ENCODE assay signal across 22 cellular contexts in genomic region chr15:74411686-74412085, GRCh38. TPM values are rescaled to one million over a fixed set of nuclear protein-coding genes. Genes with fewer than 3 reads are reported as not detected.
DNase-seq lines count a peak whose midpoint lies in the region; ATAC-seq, FAIRE-seq and TF ChIP-seq lines count a peak whose summit lies in the region.
"Had no signal": no experiment of that assay in that cellular context is flagged by ENCODE, and none has a peak within 500 bp of the region (broad histone marks: within the 10 kb centered on the region; RNA-seq: fewer than 3 reads in every experiment).

No MANE protein-coding gene starts in this region.

- H3K79me2 ChIP-seq in GM12878 (ENCODE audit: control insufficient read depth, insufficient read depth, low read length) = peaks cover 21% of the 10 kb centered on the region

- H3K27me3 ChIP-seq in GM12878 (replicated peaks in 1 of 2; ENCODE audit: control insufficient read depth in 2 of 2, insufficient read depth in 2 of 2, low read length in 1 of 2) = no peaks in the 10 kb centered on the region
- H3K27me3 ChIP-seq: BE2C had no signal

- peaks cover 48 to 64% of the 10 kb centered on the region in 2 experiments for H3K36me3 ChIP-seq in GM12878 (ENCODE audit: control insufficient read depth in 2 of 2, insufficient read depth in 2 of 2, low read length in 1 of 2)
- H3K36me3 ChIP-seq: BE2C, HAP-1 had no signal

- H3K4me3 Mint-ChIP-seq in activated CD4-positive, alpha-beta T cell treated with anti-CD3 and anti-CD28 coated beads, Interleukin-2, amount 10 ng/mL, durations not matched to agents 24 days and 14 days = no peak overlapping the region
- H3K4me3 Mint-ChIP-seq in IgD-negative memory B cell = peak overlapping the region in 1 of 4 donors; percentile 60
- peak overlapping the region; percentile 57 to 64 for H3K4me3 Mint-ChIP-seq in stimulated activated naive B cell treated with anti-CD40 and anti-IgM and Interleukin-4, amounts not matched to agents 10 μg/mL and 1 μg/mL and 100 μg/mL, for 72 hours
- H3K4me3 Mint-ChIP-seq: CD4-positive, alpha-beta T cell had no signal

- 0 out of 2 replicates have a peak, but pooled peaks cover 7% of the 10 kb centered on the region for H4K20me1 ChIP-seq in GM12878 (ENCODE audit: control insufficient read depth, insufficient read depth)

- intact Hi-C loops in activated CD4-positive, alpha-beta T cell treated with anti-CD3 and anti-CD28 coated beads, Interleukin-2, amount 10 ng/mL, durations not matched to agents 24 days and 14 days (cut with micrococcal nuclease) = no loop called here
- intact Hi-C loops in GM12878 (cut with micrococcal nuclease; ENCODE audit: unreplicated experiment) = no loop called here

- H3K4me3 ChIP-seq in GM12878 = no peak overlapping the region
- H3K4me3 ChIP-seq: HAP-1 had no signal

- no peak for DNase-seq in activated CD4-positive, alpha-beta T cell treated with anti-CD3 and anti-CD28 coated beads, Interleukin-2, amount 10 ng/mL, durations not matched to agents 24 days and 14 days
- DNase-seq in activated CD4-positive, alpha-beta T cell treated with anti-CD3 and anti-CD28 coated beads, Interleukin-2, amount 50 U/mL, for 48 hours = no peak
- DNase-seq in GM12878 (ENCODE audit: low read depth, low spot score) (no peak), T-helper 1 cell (no peak)
- DNase-seq in stimulated activated naive B cell treated with anti-CD40 and anti-IgM and Interleukin-4, amounts not matched to agents 10 μg/mL and 1 μg/mL and 100 μg/mL, for 72 hours = no peak
- no peak for DNase-seq in activated CD8-positive, alpha-beta memory T cell treated with anti-CD3 and anti-CD28 coated beads, Interleukin-2, amount 50 U/mL, for 48 hours
- DNase-seq: BE2C; CD4-positive, alpha-beta T cell; KBM-7; NCI-H1436 treated with DMSO at 0.1 percent for 48 hours; NCI-H2029 treated with DMSO at 0.1 percent for 48 hours; NCI-H2171 treated with DMSO at 0.1 percent for 48 hours; NCI-H446 treated with DMSO at 0.1 percent for 48 hours; NCI-H774; Right ventricle myocardium superior had no signal

- RAD21 ChIA-PET in GM12878 (lab: Charles Lee; ENCODE audit: unreplicated experiment) = no interaction called here

- SMC1A ChIA-PET in GM12878 (lab: Charles Lee; ENCODE audit: uncharacterized antibody, unreplicated experiment) = interaction anchor here (0.9 to 1.4 kb wide), 3 partner anchors 18 to 29 kb away, joined by 3 to 4 read pairs (median 4); no protein-coding TSS in a partner anchor

- H3K27me3 Mint-ChIP-seq in activated CD4-positive, alpha-beta T cell treated with anti-CD3 and anti-CD28 coated beads, Interleukin-2, amount 10 ng/mL, durations not matched to agents 24 days and 14 days = no peaks in the 10 kb centered on the region
- H3K27me3 Mint-ChIP-seq in IgD-negative memory B cell = no peaks in the 10 kb centered on the region
- no peaks in the 10 kb centered on the region for H3K27me3 Mint-ChIP-seq in stimulated activated naive B cell treated with anti-CD40 and anti-IgM and Interleukin-4, amounts not matched to agents 10 μg/mL and 1 μg/mL and 100 μg/mL, for 72 hours
- H3K27me3 Mint-ChIP-seq: CD4-positive, alpha-beta T cell had no signal

- peaks cover 64% of the 10 kb centered on the region for H3K36me3 Mint-ChIP-seq in activated CD4-positive, alpha-beta T cell treated with anti-CD3 and anti-CD28 coated beads, Interleukin-2, amount 10 ng/mL, durations not matched to agents 24 days and 14 days (ENCODE audit: low read depth)
- peaks cover 9% of the 10 kb centered on the region for H3K36me3 Mint-ChIP-seq in IgD-negative memory B cell
- peaks cover 77 to 90% of the 10 kb centered on the region in 2 donors for H3K36me3 Mint-ChIP-seq in stimulated activated naive B cell treated with anti-CD40 and anti-IgM and Interleukin-4, amounts not matched to agents 10 μg/mL and 1 μg/mL and 100 μg/mL, for 72 hours

- POLR2A ChIA-PET in GM12878 (lab: Charles Lee) = interaction anchor here (1.6 to 15.4 kb wide), 2 partner anchors 15 to 16 kb away, joined by 4 to 325 read pairs; partner anchors contain the start of gene SEMA7A

- H3K4me2 ChIP-seq in GM12878 (ENCODE audit: control insufficient read depth, insufficient read depth) = no peak overlapping the region

- H3K9me3 ChIP-seq in GM12878 (replicated peaks; ENCODE audit: control insufficient read depth, insufficient read depth, low read length) = no peaks in the 10 kb centered on the region
- H3K9me3 ChIP-seq: BE2C, HAP-1 had no signal

- H3K4me1 Mint-ChIP-seq in activated CD4-positive, alpha-beta T cell treated with anti-CD3 and anti-CD28 coated beads, Interleukin-2, amount 10 ng/mL, durations not matched to agents 24 days and 14 days = peaks cover 29% of the 10 kb centered on the region
- peaks cover 7 to 20% (median 17%) of the 10 kb centered on the region in 3 donors for H3K4me1 Mint-ChIP-seq in IgD-negative memory B cell
- peaks cover 77 to 98% of the 10 kb centered on the region in 2 donors for H3K4me1 Mint-ChIP-seq in stimulated activated naive B cell treated with anti-CD40 and anti-IgM and Interleukin-4, amounts not matched to agents 10 μg/mL and 1 μg/mL and 100 μg/mL, for 72 hours

- WGBS in GM12878 (ENCODE audit: insufficient coverage, insufficient replicate concordance, low lambda C conversion rate, missing lambda C conversion rate) = 69% methylated on average over 12 of the region's 12 CpGs

- ATAC-seq in GM12878 (no peak), HG03520 (IDR thresholded peaks at IDR 0.05; ENCODE audit: unreplicated experiment) (no peak)
- ATAC-seq in stimulated activated naive B cell treated with anti-CD40 and anti-IgM and Interleukin-4, amounts not matched to agents 10 μg/mL and 1 μg/mL and 100 μg/mL, for 72 hours (replicated peaks) = no peak
- ATAC-seq: Panc1 had no signal

- no peak for TF ChIP-seq EP300 in GM12878 (IDR thresholded peaks at IDR 0.05; ENCODE audit: borderline replicate concordance in 1 of 2, control insufficient read depth in 1 of 2, low read depth in 2 of 2, low read length in 2 of 2)

- no peak overlapping the region for H3K27ac ChIP-seq in GM12878 (ENCODE audit: control insufficient read depth, insufficient read depth)
- H3K27ac ChIP-seq: 22Rv1, HL-60 had no signal

- peaks cover 14% of the 10 kb centered on the region for H3K4me1 ChIP-seq in GM12878 (ENCODE audit: control insufficient read depth, insufficient read depth, low read length)
- H3K4me1 ChIP-seq: HAP-1 had no signal

- CTCF ChIA-PET in GM12878 (lab: Yijun Ruan, JAX) = interaction anchor here (0.6 kb wide), 1 partner anchor 26 kb away, joined by 3 read pairs; no protein-coding TSS in a partner anchor

- no peak overlapping the region for H2AFZ ChIP-seq in GM12878 (ENCODE audit: control insufficient read depth, low read depth, low read length)

- TF ChIP-seq RAD21 in GM12878 (IDR thresholded peaks at IDR 0.05; ENCODE audit: insufficient read depth, low read depth, low read length) = no peak

- no peak for FAIRE-seq in GM12878 (lab: Jason Lieb, UNC)
- FAIRE-seq: HTR-8/SVneo had no signal

- H3K9me3 Mint-ChIP-seq in activated CD4-positive, alpha-beta T cell treated with anti-CD3 and anti-CD28 coated beads, Interleukin-2, amount 10 ng/mL, durations not matched to agents 24 days and 14 days = no peaks in the 10 kb centered on the region
- H3K9me3 Mint-ChIP-seq in IgD-negative memory B cell = no peaks in the 10 kb centered on the region
- no peaks in the 10 kb centered on the region for H3K9me3 Mint-ChIP-seq in stimulated activated naive B cell treated with anti-CD40 and anti-IgM and Interleukin-4, amounts not matched to agents 10 μg/mL and 1 μg/mL and 100 μg/mL, for 72 hours
- H3K9me3 Mint-ChIP-seq: CD4-positive, alpha-beta T cell had no signal

- in situ Hi-C loops in GM12878 (cut with MboI) = no loop called here

- TF ChIP-seq CTCF in GM12878 (IDR thresholded peaks at IDR 0.05 in 2 of 3, conservative IDR thresholded peaks at IDR 0.05 in 1 of 3; ENCODE audit: control insufficient read depth in 2 of 3, extremely low read depth in 1 of 3, insufficient read depth in 1 of 3, low read depth in 3 of 3, low read length in 3 of 3) = no peak

- BruUV-seq in GM12878 (replicated peaks; lab: Mats Ljungman, UMichigan) = no TSS peak

- peak; percentile 57 for TF ChIP-seq POLR2A in GM12878 (IDR thresholded peaks at IDR 0.05; ENCODE audit: low read depth, low read length)

- no peak overlapping the region for H3K9ac ChIP-seq in GM12878 (ENCODE audit: control insufficient read depth, insufficient read depth, low read length)

- peak overlapping the region; percentile 20 for H3K27ac Mint-ChIP-seq in activated CD4-positive, alpha-beta T cell treated with anti-CD3 and anti-CD28 coated beads, Interleukin-2, amount 10 ng/mL, durations not matched to agents 24 days and 14 days
- H3K27ac Mint-ChIP-seq in IgD-negative memory B cell = peak overlapping the region; percentile 10 to 39 (median 13)
- H3K27ac Mint-ChIP-seq in stimulated activated naive B cell treated with anti-CD40 and anti-IgM and Interleukin-4, amounts not matched to agents 10 μg/mL and 1 μg/mL and 100 μg/mL, for 72 hours = peak overlapping the region; percentile 96
- H3K27ac Mint-ChIP-seq: CD4-positive, alpha-beta T cell had no signal

RNA-seq across cellular contexts. Expression of gene SEMA7A, which starts 22.1 kb away (rescaled TPM):
- total RNA-seq in activated CD4-positive, alpha-beta T cell treated with anti-CD3 and anti-CD28 coated beads, Interleukin-2, amount 10 ng/mL, durations not matched to agents 24 days and 14 days = 88.0 and 89.6 TPM in 2 replicates
- 5.0 TPM for polyA plus RNA-seq in IgD-negative memory B cell
- 137 and 160 TPM in 2 replicates for total RNA-seq in GM12878 (2013; cell fraction: nucleolus; rRNA removed)
- total RNA-seq in GM12878 (2014; rRNA removed) = 56.3 and 58.3 TPM in 2 replicates
- total RNA-seq in GM12878 (2014; rRNA removed; fragmentation: Illumina TruSeq; extraction: Trizol) = 48.7 and 52.9 TPM in 2 replicates
- 112 and 114 TPM in 2 replicates for total RNA-seq in GM12878 (2021)
- polyA plus RNA-seq in GM12878 (2011; ENCODE audit: low read depth) = 33.6 TPM
- 37.6 and 65.2 TPM in 2 replicates for polyA plus RNA-seq in GM12878 (2011; rRNA removed)
- 115 and 126 TPM in 2 replicates for polyA plus RNA-seq in GM12878 (2011; cell fraction: cytosol; rRNA removed)
- polyA plus RNA-seq in GM12878 (2011; cell fraction: nucleus; rRNA removed) = 208 and 229 TPM in 2 replicates
- 60.0 and 110 TPM in 2 replicates for polyA plus RNA-seq in GM12878 (2012)
- 47.9 and 70.5 TPM in 2 replicates for polyA plus RNA-seq in GM12878 (2014; fragmentation: Illumina TruSeq; extraction: Trizol)
- polyA plus RNA-seq in GM12878 (2014; fragmentation: Nextera tagmentation; extraction: Ambion mirVana) = 1 to 10 TPM in 1 of 2 experiments, under 1 TPM in 1; 0.08 to 1.1 TPM
- polyA plus RNA-seq in GM12878 (2014; rRNA removed) = 99.1 and 99.2 TPM in 2 replicates
- polyA plus RNA-seq in GM12878 (2016; fragmentation: Nextera tagmentation; extraction: Ambion mirVana) = 10 to 100 TPM; 13.3 to 15.6 TPM
- 75.6 and 130 TPM in 2 replicates for polyA minus RNA-seq in GM12878 (2011; rRNA and poly(A)+ RNA removed)
- polyA minus RNA-seq in GM12878 (2011; cell fraction: cytosol; rRNA and poly(A)+ RNA removed) = 48.1 and 52.4 TPM in 2 replicates
- 48.2 and 63.7 TPM in 2 replicates for polyA minus RNA-seq in GM12878 (2011; cell fraction: nucleus; rRNA and poly(A)+ RNA removed)

RNA-seq across cellular contexts. Expression of gene CYP11A1, which starts 44.2 kb away (rescaled TPM):
- not detected in 2 replicates for total RNA-seq in activated CD4-positive, alpha-beta T cell treated with anti-CD3 and anti-CD28 coated beads, Interleukin-2, amount 10 ng/mL, durations not matched to agents 24 days and 14 days
- polyA plus RNA-seq in IgD-negative memory B cell (not detected), GM12878 (2011; rRNA removed) (1.1 and 1.2 TPM in 2 replicates), GM12878 (2014; fragmentation: Illumina TruSeq; extraction: Trizol) (0.19 TPM in 1 of 2 replicates, not detected in the other), GM12878 (2014; fragmentation: Nextera tagmentation; extraction: Ambion mirVana) (under 1 TPM; 0.11 to 0.23 TPM), GM12878 (2014; rRNA removed) (0.52 TPM in 1 of 2 replicates, not detected in the other), GM12878 (2016; fragmentation: Nextera tagmentation; extraction: Ambion mirVana) (not detected)
- total RNA-seq in GM12878 (2013; cell fraction: nucleolus; rRNA removed) = 8.3 and 9.5 TPM in 2 replicates
- total RNA-seq in GM12878 (2014; rRNA removed) (not detected in 2 replicates), GM12878 (2014; rRNA removed; fragmentation: Illumina TruSeq; extraction: Trizol) (not detected in 2 replicates), GM12878 (2021) (0.29 and 0.69 TPM in 2 replicates)
- polyA plus RNA-seq in GM12878 (2011; ENCODE audit: low read depth) = 0.34 TPM
- 0.90 and 1.7 TPM in 2 replicates for polyA plus RNA-seq in GM12878 (2011; cell fraction: cytosol; rRNA removed)
- polyA plus RNA-seq in GM12878 (2011; cell fraction: nucleus; rRNA removed) = 1.4 and 3.2 TPM in 2 replicates
- polyA plus RNA-seq in GM12878 (2012) = 0.50 and 1.1 TPM in 2 replicates
- 0.80 and 2.3 TPM in 2 replicates for polyA minus RNA-seq in GM12878 (2011; rRNA and poly(A)+ RNA removed)
- polyA minus RNA-seq in GM12878 (2011; cell fraction: cytosol; rRNA and poly(A)+ RNA removed) = not detected in 2 replicates
- polyA minus RNA-seq in GM12878 (2011; cell fraction: nucleus; rRNA and poly(A)+ RNA removed) = 1.4 and 1.5 TPM in 2 replicates
- total RNA-seq: CD4-positive, alpha-beta T cell had no signal

RNA-seq across cellular contexts. Expression of gene UBL7, which starts 49.3 kb away (rescaled TPM):
- 53.5 and 62.1 TPM in 2 replicates for total RNA-seq in activated CD4-positive, alpha-beta T cell treated with anti-CD3 and anti-CD28 coated beads, Interleukin-2, amount 10 ng/mL, durations not matched to agents 24 days and 14 days
- polyA plus RNA-seq in IgD-negative memory B cell = 123 TPM
- 22.7 and 26.2 TPM in 2 replicates for total RNA-seq in GM12878 (2013; cell fraction: nucleolus; rRNA removed)
- 106 and 107 TPM in 2 replicates for total RNA-seq in GM12878 (2014; rRNA removed)
- total RNA-seq in GM12878 (2014; rRNA removed; fragmentation: Illumina TruSeq; extraction: Trizol) = 44.3 and 46.6 TPM in 2 replicates
- total RNA-seq in GM12878 (2021) = 81.3 and 84.8 TPM in 2 replicates
- 33.5 TPM for polyA plus RNA-seq in GM12878 (2011; ENCODE audit: low read depth)
- 72.6 and 89.7 TPM in 2 replicates for polyA plus RNA-seq in GM12878 (2011; rRNA removed)
- 138 and 156 TPM in 2 replicates for polyA plus RNA-seq in GM12878 (2011; cell fraction: cytosol; rRNA removed)
- polyA plus RNA-seq in GM12878 (2011; cell fraction: nucleus; rRNA removed) = 60.8 and 62.4 TPM in 2 replicates
- 57.3 and 69.1 TPM in 2 replicates for polyA plus RNA-seq in GM12878 (2012)
- 61.3 and 90.5 TPM in 2 replicates for polyA plus RNA-seq in GM12878 (2014; fragmentation: Illumina TruSeq; extraction: Trizol)
- polyA plus RNA-seq in GM12878 (2014; fragmentation: Nextera tagmentation; extraction: Ambion mirVana) = 10 to 100 TPM; 25.9 to 59.1 TPM
- 117 and 135 TPM in 2 replicates for polyA plus RNA-seq in GM12878 (2014; rRNA removed)
- polyA plus RNA-seq in GM12878 (2016; fragmentation: Nextera tagmentation; extraction: Ambion mirVana) = 100 to 1,000 TPM; 123 to 145 TPM
- 79.1 and 122 TPM in 2 replicates for polyA minus RNA-seq in GM12878 (2011; rRNA and poly(A)+ RNA removed)
- 32.5 and 36.5 TPM in 2 replicates for polyA minus RNA-seq in GM12878 (2011; cell fraction: cytosol; rRNA and poly(A)+ RNA removed)
- 17.3 and 22.1 TPM in 2 replicates for polyA minus RNA-seq in GM12878 (2011; cell fraction: nucleus; rRNA and poly(A)+ RNA removed)

Comparison
In these comparisons a context has a peak if more than half of its experiments do, and no peak if none do; other contexts are left out.
1. H3K27ac Mint-ChIP-seq: peak in every context shown above with its lines; median percentile 96 in stimulated activated naive B cell treated with anti-CD40 and anti-IgM and Interleukin-4, amounts not matched to agents 10 μg/mL and 1 μg/mL and 100 μg/mL, for 72 hours; 20 in activated CD4-positive, alpha-beta T cell treated with anti-CD3 and anti-CD28 coated beads, Interleukin-2, amount 10 ng/mL, durations not matched to agents 24 days and 14 days; 13 in IgD-negative memory B cell.